Comparison of ENCODE assay signal across 8 cellular contexts in genomic region chr20:41178904-41179432, GRCh38. TPM values are rescaled to one million over a fixed set of nuclear protein-coding genes. Genes with fewer than 3 reads are reported as not detected.
A peak's percentile ranks its signal among the peaks of the same experiment; 100 is the strongest.
DNase-seq lines count a peak whose midpoint lies in the region; ATAC-seq and TF ChIP-seq lines count a peak whose summit lies in the region.

No MANE protein-coding gene starts in this region.

- H3K36me3 Mint-ChIP-seq in GM23338 (ENCODE audit: low read depth): peaks cover 38% of the 10 kb centered on the region

- H3K4me1 Mint-ChIP-seq in GM23338: peaks cover 16% of the 10 kb centered on the region; the same call in 2 of the 3 replicates

- H3K4me3 Mint-ChIP-seq in GM23338: no peak overlapping the region

- H3K4me3 ChIP-seq in GM23338 (no peak overlapping the region), SJSA1 (no peak overlapping the region), gastroesophageal sphincter (no peak overlapping the region)

- TF ChIP-seq CTCF in GM23338 (conservative IDR thresholded peaks at IDR 0.05; ENCODE audit: low read depth in 2 of 2): no peak
- peak in 1 of 4 experiments; percentile 7 for TF ChIP-seq CTCF in gastroesophageal sphincter (IDR thresholded peaks at IDR 0.05)

- H3K36me3 ChIP-seq in GM23338 (ENCODE audit: insufficient read depth): peaks cover 21% of the 10 kb centered on the region
- H3K36me3 ChIP-seq in SJSA1: peaks cover 57% of the 10 kb centered on the region
- peaks cover 0 to 59% of the 10 kb centered on the region in 2 donors for H3K36me3 ChIP-seq in gastroesophageal sphincter

- 39 to 53% methylated on average over 2 of the region's 8 CpGs for WGBS in gastroesophageal sphincter (ENCODE audit: low coverage in 1 of 2), 2 donors

- no peaks in the 10 kb centered on the region for H3K9me2 ChIP-seq in GM23338 (ENCODE audit: insufficient read depth)

- H3K79me2 ChIP-seq in GM23338 (replicated peaks; ENCODE audit: insufficient read depth): no peaks in the 10 kb centered on the region

- H3K9me3 ChIP-seq in SJSA1 (replicated peaks): no peaks in the 10 kb centered on the region
- no peaks in the 10 kb centered on the region for H3K9me3 ChIP-seq in gastroesophageal sphincter

- DNase-seq in GM23338 (ENCODE audit: low spot score) (no peak), SJSA1 (ENCODE audit: low read depth in 1 of 2, low spot score in 2 of 2) (peak in 1 of 2 experiments; percentile 42), renal cortical epithelial cell (ENCODE audit: low read depth) (peak; percentile 26), SK-N-DZ (ENCODE audit: low spot score) (no peak), OCI-M2 (lab: John Stamatoyannopoulos, UW; ENCODE audit: unreplicated experiment) (no peak)

- no peak for TF ChIP-seq POLR2A in gastroesophageal sphincter (IDR thresholded peaks at IDR 0.05)

- H3K4me1 ChIP-seq in GM23338 (ENCODE audit: insufficient read depth) (peaks cover 5% of the 10 kb centered on the region; the same call in 1 of the 2 replicates), SJSA1 (replicated peaks) (peaks cover 36% of the 10 kb centered on the region), gastroesophageal sphincter (peaks cover 15 to 67% (median 49%) of the 10 kb centered on the region in 3 donors)

- H3K9me3 Mint-ChIP-seq in GM23338: no peaks in the 10 kb centered on the region

- no peaks in the 10 kb centered on the region for H3K27me3 ChIP-seq in GM23338 (ENCODE audit: insufficient read depth)
- no peaks in the 10 kb centered on the region for H3K27me3 ChIP-seq in SJSA1 (replicated peaks)
- no peaks in the 10 kb centered on the region for H3K27me3 ChIP-seq in gastroesophageal sphincter

- H3K27ac ChIP-seq in GM23338 (ENCODE audit: low read depth) (no peak overlapping the region), SJSA1 (0 out of 2 replicates have a peak overlapping the region, but pooled peaks have one; percentile 80), gastroesophageal sphincter (peak overlapping the region; percentile 15 to 90 (median 84))

- H3K27me3 Mint-ChIP-seq in GM23338 (ENCODE audit: insufficient read depth, low read depth, poor library complexity): peaks cover 16% of the 10 kb centered on the region

- no peak overlapping the region for H3K4me2 ChIP-seq in GM23338

- no peak for TF ChIP-seq EP300 in gastroesophageal sphincter (IDR thresholded peaks at IDR 0.05)

- peak; percentile 48 for ATAC-seq in GM23338
- ATAC-seq in gastroesophageal sphincter: no peak
- no peak for ATAC-seq in HG03025 (IDR thresholded peaks at IDR 0.05; ENCODE audit: low FRiP score, unreplicated experiment)
- ATAC-seq in GM21825 (IDR thresholded peaks at IDR 0.05; ENCODE audit: unreplicated experiment): no peak

- H4K20me1 ChIP-seq in GM23338 (replicated peaks; ENCODE audit: insufficient read depth): peaks cover 8% of the 10 kb centered on the region

- no peak overlapping the region for H2AFZ ChIP-seq in GM23338

- no peak overlapping the region; the same call in 1 of the 2 replicates for H3K27ac Mint-ChIP-seq in GM23338

- no peaks in the 10 kb centered on the region for H3F3A ChIP-seq in GM23338 (replicated peaks; ENCODE audit: low read depth)

TF ChIP-seq in GM23338, 12 proteins besides CTCF, POLR2A, EP300 and RAD21:
- no peak for TF ChIP-seq ZNF114 (CRISPR knock-in tag; IDR thresholded peaks at IDR 0.05)
- TF ChIP-seq POLR2AphosphoS5 (IDR thresholded peaks at IDR 0.05; ENCODE audit: low read depth): peak; percentile 19; the same call in 1 of the 2 replicates

RNA-seq across cellular contexts. Expression of gene PLCG1, which starts 41.6 kb away (rescaled TPM):
- total RNA-seq in GM23338 (2014; rRNA removed; shearing (Covaris generic)): 174 and 206 TPM in 2 replicates
- polyA plus RNA-seq in GM23338 (2016; fragmentation: Nextera tagmentation; extraction: Ambion mirVana): 23.8 and 27.4 TPM in 2 replicates
- total RNA-seq in SJSA1 (2014; rRNA removed; shearing (Covaris generic)): 49.4 and 69.1 TPM in 2 replicates
- total RNA-seq in gastroesophageal sphincter (100 to 1,000 TPM in 2 of 4 donors, 10 to 100 TPM in 2; 42.3 to 173 (median 94.7) TPM), renal cortical epithelial cell (40.1 and 134 TPM in 2 replicates)
- 137 and 176 TPM in 2 replicates for polyA plus RNA-seq in SK-N-DZ (2014; cell fraction: cytosol; rRNA removed)
- 1,191 and 1,360 TPM in 2 replicates for polyA plus RNA-seq in SK-N-DZ (2014; cell fraction: nucleus; rRNA removed)
